1 cellular context compared by ENCODE assay signal in genomic region chr14:73267474-73267873, GRCh38.
TF ChIP-seq lines count a peak whose summit lies in the region.

No MANE protein-coding gene starts in this region.

TF ChIP-seq in H1, 55 proteins besides CTCF, POLR2A, EP300 and RAD21:
- TF ChIP-seq E2F6 (IDR thresholded peaks at IDR 0.05), result no peak
- TF ChIP-seq RBBP5 (IDR thresholded peaks at IDR 0.05; ENCODE audit: borderline replicate concordance, low read depth, low read length), result no peak
- no peak for TF ChIP-seq MAX (IDR thresholded peaks at IDR 0.05)
- no peak for TF ChIP-seq SP4 (IDR thresholded peaks at IDR 0.05; ENCODE audit: low read length)
- TF ChIP-seq SIX5 (IDR thresholded peaks at IDR 0.05; ENCODE audit: low read depth, low read length), result no peak
- TF ChIP-seq BCL11A (IDR thresholded peaks at IDR 0.05; ENCODE audit: low read depth in 2 of 2, low read length in 2 of 2), result no peak
- TF ChIP-seq CHD1 (IDR thresholded peaks at IDR 0.05; ENCODE audit: low read depth, low read length), result no peak
